Comparison of ENCODE assay signal across 1 cellular context in the genomic region with DNA sequence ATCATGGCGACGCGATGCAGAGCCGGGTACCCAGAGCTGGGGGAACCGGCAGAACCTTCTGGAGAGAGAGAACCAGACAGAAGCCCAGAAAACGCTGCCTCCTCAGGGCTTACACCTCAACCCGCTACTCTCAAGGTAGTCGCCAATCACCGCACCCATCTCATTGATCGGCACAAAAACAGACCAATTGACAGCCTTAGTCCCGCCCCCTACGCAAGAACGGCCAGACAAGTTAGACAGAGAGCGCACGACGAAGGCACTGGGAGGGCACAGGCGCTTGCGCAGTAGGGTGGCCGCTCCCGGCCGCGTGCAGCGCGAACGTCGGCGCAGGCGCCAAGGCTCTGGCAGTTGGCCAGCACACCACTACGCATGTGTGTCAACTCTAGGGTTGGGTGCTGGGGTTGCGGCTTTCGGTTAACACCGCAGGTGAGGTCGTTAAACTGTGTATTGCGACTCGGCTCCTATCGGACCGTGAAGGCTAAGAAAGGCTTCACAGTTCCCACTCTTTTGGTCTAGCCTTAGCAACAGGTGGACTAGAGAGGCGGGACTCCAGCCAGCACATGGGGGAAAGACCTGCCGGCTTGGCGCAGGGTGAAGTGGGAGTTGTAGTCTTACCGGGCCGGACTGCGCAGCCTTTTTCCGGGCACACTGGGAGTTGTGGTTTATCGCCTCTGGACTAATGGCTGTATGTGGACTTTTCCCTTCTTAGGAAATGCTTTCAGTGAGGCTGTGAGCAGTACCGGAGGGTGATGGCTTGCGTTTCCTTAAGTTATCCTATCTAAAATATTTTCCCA.
TF ChIP-seq lines count a peak whose summit lies in the region.

A gene (minus strand): TSS at position 113 of the 794 bp plus-strand sequence. CDS start 108 bp downstream, at position 5.
A gene (plus strand): TSS at position 347 of the 794 bp plus-strand sequence. CDS start 1,232 bp downstream, outside the sequence.

TF ChIP-seq in HepG2, 621 proteins besides CTCF, POLR2A, EP300 and RAD21 (continued from another document and continues in another):
- TF ChIP-seq ZMYM3 (CRISPR knock-in tag; IDR thresholded peaks at IDR 0.05) (no peak; the same call in 1 of the 2 replicates), ZNF556 (CRISPR knock-in tag; IDR thresholded peaks at IDR 0.05; ENCODE audit: borderline replicate concordance) (no peak; the same call in 1 of the 2 replicates), JDP2 (CRISPR knock-in tag; IDR thresholded peaks at IDR 0.05; ENCODE audit: borderline replicate concordance) (no peak), ZKSCAN5 (CRISPR knock-in tag; IDR thresholded peaks at IDR 0.05) (no peak), SMYD3 (CRISPR knock-in tag; IDR thresholded peaks at IDR 0.05) (no peak), HNF4A (CRISPR knock-in tag; IDR thresholded peaks at IDR 0.05) (no peak; the same call in 1 of the 2 replicates), KDM2A (CRISPR knock-in tag; IDR thresholded peaks at IDR 0.05; ENCODE audit: borderline replicate concordance, low read depth) (peak; percentile 64), ARNT2 (CRISPR knock-in tag; IDR thresholded peaks at IDR 0.05; ENCODE audit: low read depth) (no peak), MEIS2 (CRISPR knock-in tag; IDR thresholded peaks at IDR 0.05) (no peak; the same call in 1 of the 2 replicates), ZNF558 (CRISPR knock-in tag; IDR thresholded peaks at IDR 0.05; ENCODE audit: borderline replicate concordance) (no peak), TCF7 (IDR thresholded peaks at IDR 0.05; ENCODE audit: low read depth) (no peak), THYN1 (CRISPR knock-in tag; IDR thresholded peaks at IDR 0.05; ENCODE audit: borderline replicate concordance, low read depth) (no peak), THAP11 (CRISPR knock-in tag; IDR thresholded peaks at IDR 0.05) (peak; percentile 97), KLF13 (CRISPR knock-in tag; IDR thresholded peaks at IDR 0.05) (no peak), ZNF446 (CRISPR knock-in tag; IDR thresholded peaks at IDR 0.05) (no peak), ELF1 (CRISPR knock-in tag; IDR thresholded peaks at IDR 0.05) (peak; percentile 84), MAFK (conservative IDR thresholded peaks at IDR 0.05 in 1 of 2, IDR thresholded peaks at IDR 0.05 in 1 of 2; ENCODE audit: low read length in 2 of 2) (no peak), ZNF143 (CRISPR knock-in tag; IDR thresholded peaks at IDR 0.05) (peak; percentile 93), ATRX (CRISPR knock-in tag; IDR thresholded peaks at IDR 0.05; ENCODE audit: borderline replicate concordance) (no peak), ZBTB8A (CRISPR knock-in tag; IDR thresholded peaks at IDR 0.05; ENCODE audit: borderline replicate concordance, low read depth) (no peak), RFX1 (IDR thresholded peaks at IDR 0.05) (no peak), RXRB (CRISPR knock-in tag; IDR thresholded peaks at IDR 0.05; ENCODE audit: borderline replicate concordance) (peak; percentile 45; the same call in 1 of the 2 replicates), REL (CRISPR knock-in tag; conservative IDR thresholded peaks at IDR 0.05) (no peak), CC2D1A (CRISPR knock-in tag; IDR thresholded peaks at IDR 0.05) (no peak), TGIF2 (CRISPR knock-in tag; IDR thresholded peaks at IDR 0.05) (no peak), PAWR (CRISPR knock-in tag; IDR thresholded peaks at IDR 0.05; ENCODE audit: borderline replicate concordance) (no peak), RBM39 (IDR thresholded peaks at IDR 0.05; ENCODE audit: low read depth, low read length, poor library complexity, severe bottlenecking) (no peak), ZFP1 (CRISPR knock-in tag; IDR thresholded peaks at IDR 0.05) (no peak; the same call in 1 of the 2 replicates), NKX3-1 (CRISPR knock-in tag; IDR thresholded peaks at IDR 0.05) (no peak)
- TF ChIP-seq, protein P1, sequence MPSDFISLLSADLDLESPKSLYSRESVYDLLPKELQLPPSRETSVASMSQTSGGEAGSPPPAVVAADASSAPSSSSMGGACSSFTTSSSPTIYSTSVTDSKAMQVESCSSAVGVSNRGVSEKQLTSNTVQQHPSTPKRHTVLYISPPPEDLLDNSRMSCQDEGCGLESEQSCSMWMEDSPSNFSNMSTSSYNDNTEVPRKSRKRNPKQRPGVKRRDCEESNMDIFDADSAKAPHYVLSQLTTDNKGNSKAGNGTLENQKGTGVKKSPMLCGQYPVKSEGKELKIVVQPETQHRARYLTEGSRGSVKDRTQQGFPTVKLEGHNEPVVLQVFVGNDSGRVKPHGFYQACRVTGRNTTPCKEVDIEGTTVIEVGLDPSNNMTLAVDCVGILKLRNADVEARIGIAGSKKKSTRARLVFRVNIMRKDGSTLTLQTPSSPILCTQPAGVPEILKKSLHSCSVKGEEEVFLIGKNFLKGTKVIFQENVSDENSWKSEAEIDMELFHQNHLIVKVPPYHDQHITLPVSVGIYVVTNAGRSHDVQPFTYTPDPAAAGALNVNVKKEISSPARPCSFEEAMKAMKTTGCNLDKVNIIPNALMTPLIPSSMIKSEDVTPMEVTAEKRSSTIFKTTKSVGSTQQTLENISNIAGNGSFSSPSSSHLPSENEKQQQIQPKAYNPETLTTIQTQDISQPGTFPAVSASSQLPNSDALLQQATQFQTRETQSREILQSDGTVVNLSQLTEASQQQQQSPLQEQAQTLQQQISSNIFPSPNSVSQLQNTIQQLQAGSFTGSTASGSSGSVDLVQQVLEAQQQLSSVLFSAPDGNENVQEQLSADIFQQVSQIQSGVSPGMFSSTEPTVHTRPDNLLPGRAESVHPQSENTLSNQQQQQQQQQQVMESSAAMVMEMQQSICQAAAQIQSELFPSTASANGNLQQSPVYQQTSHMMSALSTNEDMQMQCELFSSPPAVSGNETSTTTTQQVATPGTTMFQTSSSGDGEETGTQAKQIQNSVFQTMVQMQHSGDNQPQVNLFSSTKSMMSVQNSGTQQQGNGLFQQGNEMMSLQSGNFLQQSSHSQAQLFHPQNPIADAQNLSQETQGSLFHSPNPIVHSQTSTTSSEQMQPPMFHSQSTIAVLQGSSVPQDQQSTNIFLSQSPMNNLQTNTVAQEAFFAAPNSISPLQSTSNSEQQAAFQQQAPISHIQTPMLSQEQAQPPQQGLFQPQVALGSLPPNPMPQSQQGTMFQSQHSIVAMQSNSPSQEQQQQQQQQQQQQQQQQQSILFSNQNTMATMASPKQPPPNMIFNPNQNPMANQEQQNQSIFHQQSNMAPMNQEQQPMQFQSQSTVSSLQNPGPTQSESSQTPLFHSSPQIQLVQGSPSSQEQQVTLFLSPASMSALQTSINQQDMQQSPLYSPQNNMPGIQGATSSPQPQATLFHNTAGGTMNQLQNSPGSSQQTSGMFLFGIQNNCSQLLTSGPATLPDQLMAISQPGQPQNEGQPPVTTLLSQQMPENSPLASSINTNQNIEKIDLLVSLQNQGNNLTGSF (CRISPR knock-in tag; IDR thresholded peaks at IDR 0.05), result no peak; the same call in 1 of the 2 replicates
- TF ChIP-seq, protein P2, sequence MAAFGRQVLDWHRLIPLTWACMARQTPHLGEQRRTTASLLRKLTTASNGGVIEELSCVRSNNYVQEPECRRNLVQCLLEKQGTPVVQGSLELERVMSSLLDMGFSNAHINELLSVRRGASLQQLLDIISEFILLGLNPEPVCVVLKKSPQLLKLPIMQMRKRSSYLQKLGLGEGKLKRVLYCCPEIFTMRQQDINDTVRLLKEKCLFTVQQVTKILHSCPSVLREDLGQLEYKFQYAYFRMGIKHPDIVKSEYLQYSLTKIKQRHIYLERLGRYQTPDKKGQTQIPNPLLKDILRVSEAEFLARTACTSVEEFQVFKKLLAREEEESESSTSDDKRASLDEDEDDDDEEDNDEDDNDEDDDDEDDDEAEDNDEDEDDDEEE (CRISPR knock-in tag; IDR thresholded peaks at IDR 0.05), result peak; percentile 93; the same call in 1 of the 2 replicates
- TF ChIP-seq, protein P3, sequence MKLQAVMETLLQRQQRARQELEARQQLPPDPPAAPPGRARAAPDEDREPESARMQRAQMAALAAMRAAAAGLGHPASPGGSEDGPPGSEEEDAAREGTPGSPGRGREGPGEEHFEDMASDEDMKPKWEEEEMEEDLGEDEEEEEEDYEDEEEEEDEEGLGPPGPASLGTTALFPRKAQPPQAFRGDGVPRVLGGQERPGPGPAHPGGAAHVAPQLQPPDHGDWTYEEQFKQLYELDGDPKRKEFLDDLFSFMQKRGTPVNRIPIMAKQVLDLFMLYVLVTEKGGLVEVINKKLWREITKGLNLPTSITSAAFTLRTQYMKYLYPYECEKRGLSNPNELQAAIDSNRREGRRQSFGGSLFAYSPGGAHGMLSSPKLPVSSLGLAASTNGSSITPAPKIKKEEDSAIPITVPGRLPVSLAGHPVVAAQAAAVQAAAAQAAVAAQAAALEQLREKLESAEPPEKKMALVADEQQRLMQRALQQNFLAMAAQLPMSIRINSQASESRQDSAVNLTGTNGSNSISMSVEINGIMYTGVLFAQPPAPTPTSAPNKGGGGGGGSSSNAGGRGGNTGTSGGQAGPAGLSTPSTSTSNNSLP (IDR thresholded peaks at IDR 0.05; ENCODE audit: low read depth, low read length), result no peak
- TF ChIP-seq, protein P4, sequence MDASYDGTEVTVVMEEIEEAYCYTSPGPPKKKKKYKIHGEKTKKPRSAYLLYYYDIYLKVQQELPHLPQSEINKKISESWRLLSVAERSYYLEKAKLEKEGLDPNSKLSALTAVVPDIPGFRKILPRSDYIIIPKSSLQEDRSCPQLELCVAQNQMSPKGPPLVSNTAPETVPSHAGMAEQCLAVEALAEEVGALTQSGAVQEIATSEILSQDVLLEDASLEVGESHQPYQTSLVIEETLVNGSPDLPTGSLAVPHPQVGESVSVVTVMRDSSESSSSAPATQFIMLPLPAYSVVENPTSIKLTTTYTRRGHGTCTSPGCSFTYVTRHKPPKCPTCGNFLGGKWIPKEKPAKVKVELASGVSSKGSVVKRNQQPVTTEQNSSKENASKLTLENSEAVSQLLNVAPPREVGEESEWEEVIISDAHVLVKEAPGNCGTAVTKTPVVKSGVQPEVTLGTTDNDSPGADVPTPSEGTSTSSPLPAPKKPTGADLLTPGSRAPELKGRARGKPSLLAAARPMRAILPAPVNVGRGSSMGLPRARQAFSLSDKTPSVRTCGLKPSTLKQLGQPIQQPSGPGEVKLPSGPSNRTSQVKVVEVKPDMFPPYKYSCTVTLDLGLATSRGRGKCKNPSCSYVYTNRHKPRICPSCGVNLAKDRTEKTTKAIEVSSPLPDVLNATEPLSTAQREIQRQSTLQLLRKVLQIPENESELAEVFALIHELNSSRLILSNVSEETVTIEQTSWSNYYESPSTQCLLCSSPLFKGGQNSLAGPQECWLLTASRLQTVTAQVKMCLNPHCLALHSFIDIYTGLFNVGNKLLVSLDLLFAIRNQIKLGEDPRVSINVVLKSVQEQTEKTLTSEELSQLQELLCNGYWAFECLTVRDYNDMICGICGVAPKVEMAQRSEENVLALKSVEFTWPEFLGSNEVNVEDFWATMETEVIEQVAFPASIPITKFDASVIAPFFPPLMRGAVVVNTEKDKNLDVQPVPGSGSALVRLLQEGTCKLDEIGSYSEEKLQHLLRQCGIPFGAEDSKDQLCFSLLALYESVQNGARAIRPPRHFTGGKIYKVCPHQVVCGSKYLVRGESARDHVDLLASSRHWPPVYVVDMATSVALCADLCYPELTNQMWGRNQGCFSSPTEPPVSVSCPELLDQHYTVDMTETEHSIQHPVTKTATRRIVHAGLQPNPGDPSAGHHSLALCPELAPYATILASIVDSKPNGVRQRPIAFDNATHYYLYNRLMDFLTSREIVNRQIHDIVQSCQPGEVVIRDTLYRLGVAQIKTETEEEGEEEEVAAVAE (CRISPR knock-in tag; IDR thresholded peaks at IDR 0.05; ENCODE audit: borderline replicate concordance), result peak; percentile 35; the same call in 1 of the 2 replicates
- TF ChIP-seq, protein P5, sequence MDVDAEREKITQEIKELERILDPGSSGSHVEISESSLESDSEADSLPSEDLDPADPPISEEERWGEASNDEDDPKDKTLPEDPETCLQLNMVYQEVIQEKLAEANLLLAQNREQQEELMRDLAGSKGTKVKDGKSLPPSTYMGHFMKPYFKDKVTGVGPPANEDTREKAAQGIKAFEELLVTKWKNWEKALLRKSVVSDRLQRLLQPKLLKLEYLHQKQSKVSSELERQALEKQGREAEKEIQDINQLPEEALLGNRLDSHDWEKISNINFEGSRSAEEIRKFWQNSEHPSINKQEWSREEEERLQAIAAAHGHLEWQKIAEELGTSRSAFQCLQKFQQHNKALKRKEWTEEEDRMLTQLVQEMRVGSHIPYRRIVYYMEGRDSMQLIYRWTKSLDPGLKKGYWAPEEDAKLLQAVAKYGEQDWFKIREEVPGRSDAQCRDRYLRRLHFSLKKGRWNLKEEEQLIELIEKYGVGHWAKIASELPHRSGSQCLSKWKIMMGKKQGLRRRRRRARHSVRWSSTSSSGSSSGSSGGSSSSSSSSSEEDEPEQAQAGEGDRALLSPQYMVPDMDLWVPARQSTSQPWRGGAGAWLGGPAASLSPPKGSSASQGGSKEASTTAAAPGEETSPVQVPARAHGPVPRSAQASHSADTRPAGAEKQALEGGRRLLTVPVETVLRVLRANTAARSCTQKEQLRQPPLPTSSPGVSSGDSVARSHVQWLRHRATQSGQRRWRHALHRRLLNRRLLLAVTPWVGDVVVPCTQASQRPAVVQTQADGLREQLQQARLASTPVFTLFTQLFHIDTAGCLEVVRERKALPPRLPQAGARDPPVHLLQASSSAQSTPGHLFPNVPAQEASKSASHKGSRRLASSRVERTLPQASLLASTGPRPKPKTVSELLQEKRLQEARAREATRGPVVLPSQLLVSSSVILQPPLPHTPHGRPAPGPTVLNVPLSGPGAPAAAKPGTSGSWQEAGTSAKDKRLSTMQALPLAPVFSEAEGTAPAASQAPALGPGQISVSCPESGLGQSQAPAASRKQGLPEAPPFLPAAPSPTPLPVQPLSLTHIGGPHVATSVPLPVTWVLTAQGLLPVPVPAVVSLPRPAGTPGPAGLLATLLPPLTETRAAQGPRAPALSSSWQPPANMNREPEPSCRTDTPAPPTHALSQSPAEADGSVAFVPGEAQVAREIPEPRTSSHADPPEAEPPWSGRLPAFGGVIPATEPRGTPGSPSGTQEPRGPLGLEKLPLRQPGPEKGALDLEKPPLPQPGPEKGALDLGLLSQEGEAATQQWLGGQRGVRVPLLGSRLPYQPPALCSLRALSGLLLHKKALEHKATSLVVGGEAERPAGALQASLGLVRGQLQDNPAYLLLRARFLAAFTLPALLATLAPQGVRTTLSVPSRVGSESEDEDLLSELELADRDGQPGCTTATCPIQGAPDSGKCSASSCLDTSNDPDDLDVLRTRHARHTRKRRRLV (CRISPR knock-in tag; IDR thresholded peaks at IDR 0.05), result peak; percentile 61; the same call in 1 of the 2 replicates
- TF ChIP-seq, protein P6, sequence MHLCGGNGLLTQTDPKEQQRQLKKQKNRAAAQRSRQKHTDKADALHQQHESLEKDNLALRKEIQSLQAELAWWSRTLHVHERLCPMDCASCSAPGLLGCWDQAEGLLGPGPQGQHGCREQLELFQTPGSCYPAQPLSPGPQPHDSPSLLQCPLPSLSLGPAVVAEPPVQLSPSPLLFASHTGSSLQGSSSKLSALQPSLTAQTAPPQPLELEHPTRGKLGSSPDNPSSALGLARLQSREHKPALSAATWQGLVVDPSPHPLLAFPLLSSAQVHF (CRISPR knock-in tag; IDR thresholded peaks at IDR 0.05), result no peak
- TF ChIP-seq, protein P7, sequence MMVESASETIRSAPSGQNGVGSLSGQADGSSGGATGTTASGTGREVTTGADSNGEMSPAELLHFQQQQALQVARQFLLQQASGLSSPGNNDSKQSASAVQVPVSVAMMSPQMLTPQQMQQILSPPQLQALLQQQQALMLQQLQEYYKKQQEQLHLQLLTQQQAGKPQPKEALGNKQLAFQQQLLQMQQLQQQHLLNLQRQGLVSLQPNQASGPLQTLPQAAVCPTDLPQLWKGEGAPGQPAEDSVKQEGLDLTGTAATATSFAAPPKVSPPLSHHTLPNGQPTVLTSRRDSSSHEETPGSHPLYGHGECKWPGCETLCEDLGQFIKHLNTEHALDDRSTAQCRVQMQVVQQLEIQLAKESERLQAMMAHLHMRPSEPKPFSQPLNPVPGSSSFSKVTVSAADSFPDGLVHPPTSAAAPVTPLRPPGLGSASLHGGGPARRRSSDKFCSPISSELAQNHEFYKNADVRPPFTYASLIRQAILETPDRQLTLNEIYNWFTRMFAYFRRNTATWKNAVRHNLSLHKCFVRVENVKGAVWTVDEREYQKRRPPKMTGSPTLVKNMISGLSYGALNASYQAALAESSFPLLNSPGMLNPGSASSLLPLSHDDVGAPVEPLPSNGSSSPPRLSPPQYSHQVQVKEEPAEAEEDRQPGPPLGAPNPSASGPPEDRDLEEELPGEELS (CRISPR knock-in tag; IDR thresholded peaks at IDR 0.05), result peak; percentile 23; the same call in 1 of the 2 replicates
